Comparison of ENCODE assay signal across 8 cellular contexts in genomic region chr9:126397056-126397455, GRCh38.
DNase-seq lines count a peak whose midpoint lies in the region; TF ChIP-seq lines count a peak whose summit lies in the region.

No MANE protein-coding gene starts in this region.

- H2BK20ac ChIP-seq in H9 (ENCODE audit: low read depth, low read length, poor library complexity, severe bottlenecking): no peak overlapping the region

- no peak overlapping the region for H4K8ac ChIP-seq in H9 (replicated peaks; ENCODE audit: insufficient read length, low read depth, low read length)

- intact Hi-C loops in sigmoid colon (cut with DNase I): loop anchor here (2.0 to 5.0 kb wide), 3 partner anchors 70 to 990 kb away; partner anchors contain the start of gene MVB12B

- H4K91ac ChIP-seq in H9 (ENCODE audit: insufficient read length, low read depth, low read length): no peak overlapping the region

- H3K4me3 Mint-ChIP-seq in H9: no peak overlapping the region

- no peaks in the 10 kb centered on the region for H3K27me3 ChIP-seq in H9 (ENCODE audit: insufficient read depth, low read length)
- no peaks in the 10 kb centered on the region; the same call in 1 of the 2 replicates for H3K27me3 ChIP-seq in OCI-LY1 (ENCODE audit: insufficient read depth, low read length)
- H3K27me3 ChIP-seq in sigmoid colon: no peaks in the 10 kb centered on the region

- no peak overlapping the region for H2BK12ac ChIP-seq in H9 (ENCODE audit: insufficient read length, low read depth, low read length)

- H3F3A ChIP-seq in OCI-LY1 (ENCODE audit: insufficient read depth, low read length): no peaks in the 10 kb centered on the region

- no peak overlapping the region for H4K5ac ChIP-seq in H9 (ENCODE audit: insufficient read length, low read depth, low read length)

- H3K9me2 ChIP-seq in OCI-LY1 (ENCODE audit: low read depth, low read length): no peaks in the 10 kb centered on the region

- no peaks in the 10 kb centered on the region for H3K23me2 ChIP-seq in H9 (ENCODE audit: insufficient read length, low read depth, low read length, poor library complexity, severe bottlenecking)

- H3K4me1 Mint-ChIP-seq in H9: peaks cover 5 to 9% of the 10 kb centered on the region in 2 experiments; a peak in 3 of 4 replicates

- no peaks in the 10 kb centered on the region for H3K9me3 Mint-ChIP-seq in H9

- no peak overlapping the region for H3K4me3 ChIP-seq in GM12865 (ENCODE audit: low read depth, low read length)
- no peak overlapping the region for H3K4me3 ChIP-seq in OCI-LY1 (ENCODE audit: low read depth, low read length, poor library complexity, severe bottlenecking)
- H3K4me3 ChIP-seq in sigmoid colon: no peak overlapping the region

- no peak overlapping the region for H2BK15ac ChIP-seq in H9 (ENCODE audit: low read depth, low read length)

- no peak overlapping the region for H2BK120ac ChIP-seq in H9 (ENCODE audit: low read depth, low read length, poor library complexity, severe bottlenecking)

- H3K79me2 ChIP-seq in H9 (ENCODE audit: insufficient read depth, low read length): no peaks in the 10 kb centered on the region
- no peaks in the 10 kb centered on the region for H3K79me2 ChIP-seq in OCI-LY1 (ENCODE audit: insufficient read depth, low read length)

- DNase-seq in GM12865 (ENCODE audit: low read depth) (peak; percentile 85), H9 (no peak), 8988T (no peak), sigmoid colon (no peak), AML-193 (lab: John Stamatoyannopoulos, UW) (no peak)
- DNase-seq in activated naive CD4-positive, alpha-beta T cell treated with Interleukin-2 at 50 U/mL for 16 hours: peak; percentile 65
- peak; percentile 40 to 46 for DNase-seq in stimulated activated CD4-positive, alpha-beta T cell treated with anti-CD3 and anti-CD28 coated beads, Interleukin-4, amount 100 ng/mL, for 48 hours (ENCODE audit: low read depth in 2 of 2)

- no peak overlapping the region for H3K27ac Mint-ChIP-seq in H9

- TF ChIP-seq CTCF in GM12865 (IDR thresholded peaks at IDR 0.05; ENCODE audit: insufficient read depth, low read depth, low read length, missing control alignments): no peak
- 0 out of 3 replicates have a peak, but pooled peaks have one; percentile 21 for TF ChIP-seq CTCF in H9 (conservative IDR thresholded peaks at IDR 0.05)
- 0 out of 2 replicates have a peak, but pooled peaks have one; percentile 11 for TF ChIP-seq CTCF in OCI-LY1 (IDR thresholded peaks at IDR 0.05; ENCODE audit: low read length)
- TF ChIP-seq CTCF in sigmoid colon (IDR thresholded peaks at IDR 0.05): peak in 1 of 4 experiments; percentile 8

- no peaks in the 10 kb centered on the region; the same call in none of the 2 replicates for H3K27me3 Mint-ChIP-seq in H9 (ENCODE audit: low read depth)

- H4K20me1 ChIP-seq in H9 (ENCODE audit: control insufficient read depth, insufficient read depth, insufficient read length): no peaks in the 10 kb centered on the region
- H4K20me1 ChIP-seq in OCI-LY1 (ENCODE audit: insufficient read depth, low read length): no peaks in the 10 kb centered on the region

- no peak overlapping the region for H3K27ac ChIP-seq in H9 (ENCODE audit: insufficient read length, low read depth, low read length)
- no peak overlapping the region for H3K27ac ChIP-seq in OCI-LY1 (ENCODE audit: low read depth, low read length, poor library complexity, severe bottlenecking)
- no peak overlapping the region for H3K27ac ChIP-seq in sigmoid colon

- H3K56ac ChIP-seq in H9 (ENCODE audit: insufficient read length, low read depth, low read length): no peak overlapping the region

- TF ChIP-seq EP300 in sigmoid colon (IDR thresholded peaks at IDR 0.05): no peak

- no peak overlapping the region for H3K9ac ChIP-seq in H9 (ENCODE audit: extremely low read depth, insufficient read length, low read length)
- H3K9ac ChIP-seq in OCI-LY1 (ENCODE audit: low read length): no peak overlapping the region

- H3K4me2 ChIP-seq in H9 (ENCODE audit: insufficient read depth, insufficient read length, low read length) (no peak overlapping the region), OCI-LY1 (ENCODE audit: low read length) (no peak overlapping the region)

- H3K36me3 ChIP-seq in OCI-LY1 (ENCODE audit: insufficient read depth, low read length) (no peaks in the 10 kb centered on the region), sigmoid colon (peaks cover 0 to 52% (median 2%) of the 10 kb centered on the region in 4 donors)

- H3K4ac ChIP-seq in H9 (ENCODE audit: low read depth, low read length): no peak overlapping the region

- no CpG with 5 or more reads among the region's 5 CpGs for WGBS in H9 (ENCODE audit: extremely low coverage, insufficient read length, low lambda C conversion rate)
- 34 to 44% methylated on average over 5 of the region's 5 CpGs for WGBS in sigmoid colon, 2 donors

- no peak overlapping the region for H2AFZ ChIP-seq in H9 (ENCODE audit: low read length)
- H2AFZ ChIP-seq in OCI-LY1 (ENCODE audit: low read length): no peak overlapping the region

- no peak overlapping the region for H3K23ac ChIP-seq in H9 (ENCODE audit: insufficient read length, low read depth, low read length)

- H3K18ac ChIP-seq in H9 (ENCODE audit: insufficient read length, low read depth, low read length): no peak overlapping the region

- H2BK5ac ChIP-seq in H9 (ENCODE audit: insufficient read length, low read length): no peak overlapping the region

- no peak overlapping the region for H3K14ac ChIP-seq in H9 (ENCODE audit: insufficient read depth, low read length)

- H3K4me1 ChIP-seq in H9 (ENCODE audit: insufficient read depth, low read length): no peaks in the 10 kb centered on the region
- H3K4me1 ChIP-seq in OCI-LY1 (ENCODE audit: insufficient read depth, low read length, severe bottlenecking): no peaks in the 10 kb centered on the region
- H3K4me1 ChIP-seq in sigmoid colon: peaks cover 0 to 24% (median 17%) of the 10 kb centered on the region in 4 donors

- no peak overlapping the region for H3T11ph ChIP-seq in H9 (ENCODE audit: low read length)

- no peak overlapping the region for H2AK5ac ChIP-seq in H9 (ENCODE audit: insufficient read length, low read length)

- no peak for TF ChIP-seq POLR2A in sigmoid colon (IDR thresholded peaks at IDR 0.05)

- no peaks in the 10 kb centered on the region for H3K79me1 ChIP-seq in H9 (ENCODE audit: insufficient read depth, low read depth, low read length, poor library complexity, severe bottlenecking)

- H3K9me3 ChIP-seq in H9 (ENCODE audit: control insufficient read depth, low read depth, low read length) (no peaks in the 10 kb centered on the region), OCI-LY1 (ENCODE audit: low read length) (no peaks in the 10 kb centered on the region), sigmoid colon (no peaks in the 10 kb centered on the region)

- H3K36me3 Mint-ChIP-seq in H9 (ENCODE audit: insufficient read depth in 1 of 3, low read depth in 3 of 3): peaks cover 0 to 6% (median 0%) of the 10 kb centered on the region in 3 experiments; a peak in 2 of 7 replicates

Comparison
In these comparisons a context has a peak if more than half of its experiments do, and no peak if none do; other contexts are left out.
1. DNase-seq: peak in GM12865 (single experiment), activated naive CD4-positive, alpha-beta T cell treated with Interleukin-2 at 50 U/mL for 16 hours (single experiment) and stimulated activated CD4-positive, alpha-beta T cell treated with anti-CD3 and anti-CD28 coated beads, Interleukin-4, amount 100 ng/mL, for 48 hours (2 of 2); none in H9 (single experiment), 8988T (single experiment), sigmoid colon (single experiment) and AML-193 (0 of 2).